ENCODE assay signal across 1 cellular context in genomic region chr20:37864275-37864674, GRCh38.
TF ChIP-seq lines count a peak whose summit lies in the region.

No MANE protein-coding gene starts in this region.

TF ChIP-seq in neural cell, 6 proteins besides CTCF, POLR2A, EP300 and RAD21 (continued from another document):
- TF ChIP-seq, protein P1, sequence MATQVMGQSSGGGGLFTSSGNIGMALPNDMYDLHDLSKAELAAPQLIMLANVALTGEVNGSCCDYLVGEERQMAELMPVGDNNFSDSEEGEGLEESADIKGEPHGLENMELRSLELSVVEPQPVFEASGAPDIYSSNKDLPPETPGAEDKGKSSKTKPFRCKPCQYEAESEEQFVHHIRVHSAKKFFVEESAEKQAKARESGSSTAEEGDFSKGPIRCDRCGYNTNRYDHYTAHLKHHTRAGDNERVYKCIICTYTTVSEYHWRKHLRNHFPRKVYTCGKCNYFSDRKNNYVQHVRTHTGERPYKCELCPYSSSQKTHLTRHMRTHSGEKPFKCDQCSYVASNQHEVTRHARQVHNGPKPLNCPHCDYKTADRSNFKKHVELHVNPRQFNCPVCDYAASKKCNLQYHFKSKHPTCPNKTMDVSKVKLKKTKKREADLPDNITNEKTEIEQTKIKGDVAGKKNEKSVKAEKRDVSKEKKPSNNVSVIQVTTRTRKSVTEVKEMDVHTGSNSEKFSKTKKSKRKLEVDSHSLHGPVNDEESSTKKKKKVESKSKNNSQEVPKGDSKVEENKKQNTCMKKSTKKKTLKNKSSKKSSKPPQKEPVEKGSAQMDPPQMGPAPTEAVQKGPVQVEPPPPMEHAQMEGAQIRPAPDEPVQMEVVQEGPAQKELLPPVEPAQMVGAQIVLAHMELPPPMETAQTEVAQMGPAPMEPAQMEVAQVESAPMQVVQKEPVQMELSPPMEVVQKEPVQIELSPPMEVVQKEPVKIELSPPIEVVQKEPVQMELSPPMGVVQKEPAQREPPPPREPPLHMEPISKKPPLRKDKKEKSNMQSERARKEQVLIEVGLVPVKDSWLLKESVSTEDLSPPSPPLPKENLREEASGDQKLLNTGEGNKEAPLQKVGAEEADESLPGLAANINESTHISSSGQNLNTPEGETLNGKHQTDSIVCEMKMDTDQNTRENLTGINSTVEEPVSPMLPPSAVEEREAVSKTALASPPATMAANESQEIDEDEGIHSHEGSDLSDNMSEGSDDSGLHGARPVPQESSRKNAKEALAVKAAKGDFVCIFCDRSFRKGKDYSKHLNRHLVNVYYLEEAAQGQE (IDR thresholded peaks at IDR 0.05; ENCODE audit: borderline replicate concordance) = peak; percentile 78
- TF ChIP-seq MXI1 (conservative IDR thresholded peaks at IDR 0.05; ENCODE audit: poor library complexity, severe bottlenecking) (no peak), EZH2 (IDR thresholded peaks at IDR 0.05; ENCODE audit: borderline replicate concordance, insufficient read depth, low read length, poor library complexity, severe bottlenecking) (no peak)
TF ChIP-seq in neural cell: peak in this region for 3.
